Comparison of ENCODE assay signal across 32 cellular contexts in the genomic region with DNA sequence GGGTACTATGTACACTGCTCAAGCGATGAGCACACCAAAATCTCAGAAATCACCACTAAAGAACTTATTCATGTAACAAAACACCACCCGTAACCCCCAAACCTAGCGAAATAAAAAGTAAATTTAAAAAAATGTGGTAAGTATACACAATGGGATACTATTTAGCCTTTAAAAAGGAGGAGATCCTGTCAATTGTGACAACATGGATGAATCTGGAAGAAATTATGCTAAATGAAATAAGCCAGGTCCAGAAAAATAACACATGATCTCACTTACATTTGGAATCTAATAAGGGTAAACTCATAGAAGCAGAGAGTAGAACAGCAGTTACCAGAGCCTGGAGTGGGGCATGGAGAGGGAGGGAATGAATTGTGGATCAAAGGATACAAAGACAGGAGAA.
"Had no signal": no experiment of that assay in that cellular context is flagged by ENCODE, and none has a peak within 500 bp of the region (broad histone marks: within the 10 kb centered on the region; RNA-seq: fewer than 3 reads in every experiment).

No MANE protein-coding gene starts in this region.

- H3K36me3 Mint-ChIP-seq: activated CD4-positive, alpha-beta memory T cell treated with anti-CD3 and anti-CD28 coated beads for 36 hours; activated naive CD4-positive, alpha-beta T cell treated with anti-CD3 and anti-CD28 coated beads, Interleukin-2, amount 10 ng/mL, durations not matched to agents 7 days and 5 days; activated naive CD4-positive, alpha-beta T cell treated with anti-CD3 and anti-CD28 coated beads, Interleukin-2, amount 50 U/mL, for 24 hours; activated naive CD8-positive, alpha-beta T cell; activated naive CD8-positive, alpha-beta T cell treated with anti-CD3 and anti-CD28 coated beads, Interleukin-2, amount 10 ng/mL, durations not matched to agents 7 days and 5 days; brain had no signal

- H3K27me3 Mint-ChIP-seq: activated naive CD8-positive, alpha-beta T cell had no signal

- H3K27ac ChIP-seq: ascending aorta, cardiac muscle cell, WERI-Rb-1 had no signal

- H3K4me1 Mint-ChIP-seq: activated B cell treated with CpG ODN at 0.5 μM for 24 hours; activated CD4-positive, alpha-beta T cell treated with anti-CD3 and anti-CD28 coated beads, Interleukin-2, amount 10 ng/mL, durations not matched to agents 24 days and 14 days; activated naive CD4-positive, alpha-beta T cell treated with anti-CD3 and anti-CD28 coated beads, Interleukin-2, amount 10 ng/mL, durations not matched to agents 7 days and 5 days; activated naive CD4-positive, alpha-beta T cell treated with anti-CD3 and anti-CD28 coated beads, Interleukin-2, amount 50 U/mL, for 24 hours; activated naive CD8-positive, alpha-beta T cell treated with anti-CD3 and anti-CD28 coated beads, Interleukin-2, amount 10 ng/mL, durations not matched to agents 7 days and 5 days; activated naive CD8-positive, alpha-beta T cell treated with anti-CD3 and anti-CD28 coated beads, Interleukin-2, amount 50 U/mL, for 24 hours; central memory CD8-positive, alpha-beta T cell; T-helper 17 cell had no signal

- H3K36me3 ChIP-seq: ascending aorta, cardiac muscle cell, WERI-Rb-1 had no signal

- H3K4me3 Mint-ChIP-seq: activated B cell treated with CpG ODN at 0.5 μM for 24 hours; activated CD4-positive, alpha-beta memory T cell treated with anti-CD3 and anti-CD28 coated beads for 36 hours; activated CD4-positive, alpha-beta T cell treated with anti-CD3 and anti-CD28 coated beads, Interleukin-2, amount 10 ng/mL, durations not matched to agents 24 days and 14 days; activated CD8-positive, alpha-beta T cell treated with anti-CD3 and anti-CD28 coated beads for 36 hours; activated naive CD4-positive, alpha-beta T cell treated with anti-CD3 and anti-CD28 coated beads, Interleukin-2, amount 10 ng/mL, durations not matched to agents 7 days and 5 days; activated naive CD4-positive, alpha-beta T cell treated with anti-CD3 and anti-CD28 coated beads, Interleukin-2, amount 50 U/mL, for 24 hours; activated naive CD8-positive, alpha-beta T cell; activated naive CD8-positive, alpha-beta T cell treated with anti-CD3 and anti-CD28 coated beads, Interleukin-2, amount 10 ng/mL, durations not matched to agents 7 days and 5 days; activated naive CD8-positive, alpha-beta T cell treated with anti-CD3 and anti-CD28 coated beads, Interleukin-2, amount 50 U/mL, for 24 hours; activated T-cell treated with anti-CD3 and anti-CD28 coated beads, Interleukin-2, amount 50 U/mL, for 4 hours; activated T-cell treated with anti-CD3 and anti-CD28 coated beads, Interleukin-2, amount 50 U/mL, for 72 hours; central memory CD8-positive, alpha-beta T cell; T-helper 17 cell had no signal

- ATAC-seq: activated CD8-positive, alpha-beta T cell treated with anti-CD3 and anti-CD28 coated beads for 36 hours; activated naive CD8-positive, alpha-beta T cell treated with anti-CD3 and anti-CD28 coated beads, Interleukin-2, amount 50 U/mL, for 24 hours; activated T-cell treated with anti-CD3 and anti-CD28 coated beads, Interleukin-2, amount 50 U/mL, for 4 hours; activated T-cell treated with anti-CD3 and anti-CD28 coated beads, Interleukin-2, amount 50 U/mL, for 72 hours; T-helper 17 cell had no signal

- H3K27me3 ChIP-seq: ascending aorta, cardiac muscle cell had no signal

- H3K9me3 Mint-ChIP-seq: activated naive CD4-positive, alpha-beta T cell treated with anti-CD3 and anti-CD28 coated beads, Interleukin-2, amount 50 U/mL, for 24 hours had no signal

- H3K27ac Mint-ChIP-seq: activated B cell treated with CpG ODN at 0.5 μM for 24 hours; activated CD4-positive, alpha-beta memory T cell treated with anti-CD3 and anti-CD28 coated beads for 36 hours; activated CD4-positive, alpha-beta T cell treated with anti-CD3 and anti-CD28 coated beads, Interleukin-2, amount 10 ng/mL, durations not matched to agents 24 days and 14 days; activated CD8-positive, alpha-beta T cell treated with anti-CD3 and anti-CD28 coated beads for 36 hours; activated naive CD4-positive, alpha-beta T cell treated with anti-CD3 and anti-CD28 coated beads, Interleukin-2, amount 10 ng/mL, durations not matched to agents 7 days and 5 days; activated naive CD4-positive, alpha-beta T cell treated with anti-CD3 and anti-CD28 coated beads, Interleukin-2, amount 50 U/mL, for 24 hours; activated naive CD8-positive, alpha-beta T cell; activated naive CD8-positive, alpha-beta T cell treated with anti-CD3 and anti-CD28 coated beads, Interleukin-2, amount 10 ng/mL, durations not matched to agents 7 days and 5 days; activated naive CD8-positive, alpha-beta T cell treated with anti-CD3 and anti-CD28 coated beads, Interleukin-2, amount 50 U/mL, for 24 hours; activated T-cell treated with anti-CD3 and anti-CD28 coated beads, Interleukin-2, amount 50 U/mL, for 72 hours; activated T-helper 2 cell treated with anti-CD3 and anti-CD28 coated beads, Interferon-gamma antibody, Interleukin-2, Interleukin-4, amounts not matched to agents 10 μg/mL and 5 μg/mL and 100 μg/mL, durations not matched to agents 14 hours and 24 hours and 36 hours; T-helper 17 cell had no signal

- DNase-seq: activated B cell treated with CpG ODN at 0.5 μM for 24 hours; activated CD4-positive, alpha-beta memory T cell treated with anti-CD3 and anti-CD28 coated beads for 36 hours; activated CD4-positive, alpha-beta T cell treated with anti-CD3 and anti-CD28 coated beads for 4 hours; activated CD4-positive, alpha-beta T cell treated with anti-CD3 and anti-CD28 coated beads, Interleukin-2, amount 10 ng/mL, durations not matched to agents 24 days and 14 days; activated CD4-positive, alpha-beta T cell treated with anti-CD3 and anti-CD28 coated beads, Interleukin-2, amount 50 U/mL, for 1 hour; activated CD4-positive, alpha-beta T cell treated with anti-CD3 and anti-CD28 coated beads, Interleukin-2, amount 50 U/mL, for 4 hours; activated CD4-positive, CD25-positive, alpha-beta regulatory T cell treated with anti-CD3 and anti-CD28 coated beads, Interleukin-2, amount 50 U/mL, for 72 hours; activated CD8-positive, alpha-beta memory T cell treated with anti-CD3 and anti-CD28 coated beads, Interleukin-2, amount 50 U/mL, for 4 hours; activated CD8-positive, alpha-beta T cell treated with anti-CD3 and anti-CD28 coated beads for 36 hours; activated effector memory CD4-positive, alpha-beta T cell treated with Interleukin-2 at 50 U/mL for 16 hours; activated gamma-delta T cell; activated naive CD4-positive, alpha-beta T cell treated with anti-CD3 and anti-CD28 coated beads, Interleukin-2, amount 10 ng/mL, durations not matched to agents 7 days and 5 days; activated naive CD4-positive, alpha-beta T cell treated with Interleukin-2 at 50 U/mL for 16 hours; activated naive CD8-positive, alpha-beta T cell treated with anti-CD3 and anti-CD28 coated beads, Interleukin-2, amount 10 ng/mL, durations not matched to agents 7 days and 5 days; activated naive CD8-positive, alpha-beta T cell treated with anti-CD3 and anti-CD28 coated beads, Interleukin-2, amount 50 U/mL, for 24 hours; activated T-cell treated with anti-CD3 and anti-CD28 coated beads for 4 hours; activated T-cell treated with anti-CD3 and anti-CD28 coated beads, Interleukin-2, amount 50 U/mL, for 1 hour; activated T-cell treated with anti-CD3 and anti-CD28 coated beads, Interleukin-2, amount 50 U/mL, for 4 hours; activated T-cell treated with anti-CD3 and anti-CD28 coated beads, Interleukin-2, amount 50 U/mL, for 72 hours; amygdala; anterior cingulate cortex; caudate nucleus; cerebellar nuclear complex; T-helper 17 cell; WERI-Rb-1 had no signal

- H3K4me1 ChIP-seq: ascending aorta had no signal

- H3K9me3 ChIP-seq: ascending aorta had no signal

- H3K4me3 ChIP-seq: ascending aorta, cardiac muscle cell had no signal
